Comparison of ENCODE assay signal across 1 cellular context in the genomic region with DNA sequence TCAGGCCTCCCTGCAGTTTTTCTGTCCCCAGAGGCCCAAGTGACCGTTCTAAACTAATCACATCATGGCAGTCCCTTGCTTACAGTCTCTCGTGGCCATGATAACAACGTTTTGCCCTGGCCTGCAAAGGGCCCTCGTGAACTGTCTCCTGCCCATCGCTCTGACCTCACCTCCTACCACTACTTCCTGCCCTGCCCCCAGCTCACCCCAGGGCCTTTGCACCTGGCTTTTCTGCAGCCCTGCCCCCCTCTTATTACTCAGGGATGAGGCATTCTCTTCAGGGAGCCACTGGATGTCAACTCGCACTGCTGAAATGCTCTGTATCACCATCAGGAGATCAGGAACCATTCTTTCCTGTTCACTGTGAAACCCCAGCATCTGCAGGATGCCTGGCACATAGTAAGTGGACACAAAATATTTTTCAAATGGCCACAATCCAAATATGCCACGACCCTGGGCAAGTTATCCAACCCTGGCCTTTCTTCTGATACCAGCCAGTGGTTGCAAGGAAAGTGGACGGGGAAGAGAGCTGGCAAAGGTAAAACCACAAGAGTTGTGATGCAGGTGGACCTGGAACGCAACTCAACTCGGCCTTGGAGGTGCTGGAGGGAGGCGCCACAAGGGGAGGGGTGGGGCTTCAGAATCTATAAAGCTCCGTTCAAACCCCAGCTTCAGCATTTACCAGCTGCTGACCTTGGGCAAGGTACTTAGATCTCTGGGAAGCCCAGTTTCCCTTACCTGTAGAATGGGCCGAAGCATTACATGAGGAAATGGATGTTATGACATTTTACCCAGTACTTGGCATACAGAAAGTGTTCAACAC.
TF ChIP-seq lines count a peak whose summit lies in the region.

No MANE protein-coding gene starts in this region.

TF ChIP-seq in HCT116, 20 proteins besides CTCF, POLR2A, EP300 and RAD21:
- TF ChIP-seq EZH2phosphoT487 (IDR thresholded peaks at IDR 0.05; ENCODE audit: borderline replicate concordance) (no peak), SRF (IDR thresholded peaks at IDR 0.05; ENCODE audit: low read depth) (no peak), TCF7L2 (IDR thresholded peaks at IDR 0.05; ENCODE audit: borderline replicate concordance, extremely low read depth, insufficient read depth, insufficient read length) (no peak), POLR2AphosphoS5 (IDR thresholded peaks at IDR 0.05; ENCODE audit: low read depth, low read length) (no peak), SIN3A (IDR thresholded peaks at IDR 0.05; ENCODE audit: low read depth) (no peak), FOSL1 (IDR thresholded peaks at IDR 0.05; ENCODE audit: low read depth) (no peak)
- TF ChIP-seq, protein P1, sequence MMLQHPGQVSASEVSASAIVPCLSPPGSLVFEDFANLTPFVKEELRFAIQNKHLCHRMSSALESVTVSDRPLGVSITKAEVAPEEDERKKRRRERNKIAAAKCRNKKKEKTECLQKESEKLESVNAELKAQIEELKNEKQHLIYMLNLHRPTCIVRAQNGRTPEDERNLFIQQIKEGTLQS (IDR thresholded peaks at IDR 0.05): no peak
